ENCODE assay signal across 2 cellular contexts in genomic region chr11:11976476-11977187, GRCh38.
A peak's percentile ranks its signal among the peaks of the same experiment; 100 is the strongest.
TF ChIP-seq lines count a peak whose summit lies in the region.

No MANE protein-coding gene starts in this region.

TF ChIP-seq in liver, 16 proteins besides CTCF, POLR2A, EP300 and RAD21 (continued from another document):
- TF ChIP-seq, protein P1, sequence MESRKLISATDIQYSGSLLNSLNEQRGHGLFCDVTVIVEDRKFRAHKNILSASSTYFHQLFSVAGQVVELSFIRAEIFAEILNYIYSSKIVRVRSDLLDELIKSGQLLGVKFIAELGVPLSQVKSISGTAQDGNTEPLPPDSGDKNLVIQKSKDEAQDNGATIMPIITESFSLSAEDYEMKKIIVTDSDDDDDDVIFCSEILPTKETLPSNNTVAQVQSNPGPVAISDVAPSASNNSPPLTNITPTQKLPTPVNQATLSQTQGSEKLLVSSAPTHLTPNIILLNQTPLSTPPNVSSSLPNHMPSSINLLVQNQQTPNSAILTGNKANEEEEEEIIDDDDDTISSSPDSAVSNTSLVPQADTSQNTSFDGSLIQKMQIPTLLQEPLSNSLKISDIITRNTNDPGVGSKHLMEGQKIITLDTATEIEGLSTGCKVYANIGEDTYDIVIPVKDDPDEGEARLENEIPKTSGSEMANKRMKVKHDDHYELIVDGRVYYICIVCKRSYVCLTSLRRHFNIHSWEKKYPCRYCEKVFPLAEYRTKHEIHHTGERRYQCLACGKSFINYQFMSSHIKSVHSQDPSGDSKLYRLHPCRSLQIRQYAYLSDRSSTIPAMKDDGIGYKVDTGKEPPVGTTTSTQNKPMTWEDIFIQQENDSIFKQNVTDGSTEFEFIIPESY (IDR thresholded peaks at IDR 0.05) = no peak
- peak; percentile 64 for TF ChIP-seq HNF4G (IDR thresholded peaks at IDR 0.05)
- TF ChIP-seq JUND (IDR thresholded peaks at IDR 0.05) = peak in 1 of 2 donors; percentile 20
- no peak for TF ChIP-seq EGR1 (IDR thresholded peaks at IDR 0.05; ENCODE audit: low read depth in 2 of 2)
- no peak for TF ChIP-seq FOXA2 (IDR thresholded peaks at IDR 0.05)
- peak; percentile 77 for TF ChIP-seq SP1 (IDR thresholded peaks at IDR 0.05)
- TF ChIP-seq HNF4A (conservative IDR thresholded peaks at IDR 0.05) = peak; percentile 79 to 86
- TF ChIP-seq GABPA (IDR thresholded peaks at IDR 0.05 in 1 of 2, conservative IDR thresholded peaks at IDR 0.05 in 1 of 2) = no peak
- no peak for TF ChIP-seq NR2F2 (IDR thresholded peaks at IDR 0.05)
- TF ChIP-seq, protein P2, sequence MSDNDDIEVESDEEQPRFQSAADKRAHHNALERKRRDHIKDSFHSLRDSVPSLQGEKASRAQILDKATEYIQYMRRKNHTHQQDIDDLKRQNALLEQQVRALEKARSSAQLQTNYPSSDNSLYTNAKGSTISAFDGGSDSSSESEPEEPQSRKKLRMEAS (IDR thresholded peaks at IDR 0.05) = peak; percentile 68
- TF ChIP-seq, protein P3, sequence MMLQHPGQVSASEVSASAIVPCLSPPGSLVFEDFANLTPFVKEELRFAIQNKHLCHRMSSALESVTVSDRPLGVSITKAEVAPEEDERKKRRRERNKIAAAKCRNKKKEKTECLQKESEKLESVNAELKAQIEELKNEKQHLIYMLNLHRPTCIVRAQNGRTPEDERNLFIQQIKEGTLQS (IDR thresholded peaks at IDR 0.05) = no peak
- no peak for TF ChIP-seq REST (IDR thresholded peaks at IDR 0.05)
- TF ChIP-seq TAF1 (conservative IDR thresholded peaks at IDR 0.05) = no peak
- no peak for TF ChIP-seq YY1 (IDR thresholded peaks at IDR 0.05)

TF ChIP-seq in HepG2, 621 proteins besides CTCF, POLR2A, EP300 and RAD21 (continued from another document):
- TF ChIP-seq, protein P4, sequence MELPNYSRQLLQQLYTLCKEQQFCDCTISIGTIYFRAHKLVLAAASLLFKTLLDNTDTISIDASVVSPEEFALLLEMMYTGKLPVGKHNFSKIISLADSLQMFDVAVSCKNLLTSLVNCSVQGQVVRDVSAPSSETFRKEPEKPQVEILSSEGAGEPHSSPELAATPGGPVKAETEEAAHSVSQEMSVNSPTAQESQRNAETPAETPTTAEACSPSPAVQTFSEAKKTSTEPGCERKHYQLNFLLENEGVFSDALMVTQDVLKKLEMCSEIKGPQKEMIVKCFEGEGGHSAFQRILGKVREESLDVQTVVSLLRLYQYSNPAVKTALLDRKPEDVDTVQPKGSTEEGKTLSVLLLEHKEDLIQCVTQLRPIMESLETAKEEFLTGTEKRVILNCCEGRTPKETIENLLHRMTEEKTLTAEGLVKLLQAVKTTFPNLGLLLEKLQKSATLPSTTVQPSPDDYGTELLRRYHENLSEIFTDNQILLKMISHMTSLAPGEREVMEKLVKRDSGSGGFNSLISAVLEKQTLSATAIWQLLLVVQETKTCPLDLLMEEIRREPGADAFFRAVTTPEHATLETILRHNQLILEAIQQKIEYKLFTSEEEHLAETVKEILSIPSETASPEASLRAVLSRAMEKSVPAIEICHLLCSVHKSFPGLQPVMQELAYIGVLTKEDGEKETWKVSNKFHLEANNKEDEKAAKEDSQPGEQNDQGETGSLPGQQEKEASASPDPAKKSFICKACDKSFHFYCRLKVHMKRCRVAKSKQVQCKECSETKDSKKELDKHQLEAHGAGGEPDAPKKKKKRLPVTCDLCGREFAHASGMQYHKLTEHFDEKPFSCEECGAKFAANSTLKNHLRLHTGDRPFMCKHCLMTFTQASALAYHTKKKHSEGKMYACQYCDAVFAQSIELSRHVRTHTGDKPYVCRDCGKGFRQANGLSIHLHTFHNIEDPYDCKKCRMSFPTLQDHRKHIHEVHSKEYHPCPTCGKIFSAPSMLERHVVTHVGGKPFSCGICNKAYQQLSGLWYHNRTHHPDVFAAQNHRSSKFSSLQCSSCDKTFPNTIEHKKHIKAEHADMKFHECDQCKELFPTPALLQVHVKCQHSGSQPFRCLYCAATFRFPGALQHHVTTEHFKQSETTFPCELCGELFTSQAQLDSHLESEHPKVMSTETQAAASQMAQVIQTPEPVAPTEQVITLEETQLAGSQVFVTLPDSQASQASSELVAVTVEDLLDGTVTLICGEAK (IDR thresholded peaks at IDR 0.05) = no peak
- TF ChIP-seq, protein P4 (CRISPR knock-in tag; IDR thresholded peaks at IDR 0.05) = no peak
- TF ChIP-seq NR2F2 (IDR thresholded peaks at IDR 0.05; ENCODE audit: borderline replicate concordance, low read depth) = no peak
- no peak for TF ChIP-seq MIER3 (CRISPR knock-in tag; IDR thresholded peaks at IDR 0.05; ENCODE audit: borderline replicate concordance)
- no peak for TF ChIP-seq ZNF619 (CRISPR knock-in tag; IDR thresholded peaks at IDR 0.05)
- TF ChIP-seq CBX5 (CRISPR knock-in tag; IDR thresholded peaks at IDR 0.05; ENCODE audit: borderline replicate concordance) = no peak
- no peak for TF ChIP-seq KLF13 (CRISPR knock-in tag; IDR thresholded peaks at IDR 0.05)
- no peak for TF ChIP-seq ZNF766 (CRISPR knock-in tag; IDR thresholded peaks at IDR 0.05; ENCODE audit: borderline replicate concordance)
- no peak for TF ChIP-seq STAG1 (CRISPR knock-in tag; IDR thresholded peaks at IDR 0.05)
- TF ChIP-seq CBFB (CRISPR knock-in tag; IDR thresholded peaks at IDR 0.05) = no peak
- no peak for TF ChIP-seq ZNF530 (CRISPR knock-in tag; IDR thresholded peaks at IDR 0.05; ENCODE audit: low read depth)
- no peak for TF ChIP-seq ZFY (CRISPR knock-in tag; IDR thresholded peaks at IDR 0.05)
- TF ChIP-seq YY1 (IDR thresholded peaks at IDR 0.05; ENCODE audit: insufficient read depth, insufficient replicate concordance, low read depth, low read length) = no peak
- TF ChIP-seq SRY (CRISPR knock-in tag; IDR thresholded peaks at IDR 0.05) = no peak
- no peak for TF ChIP-seq ESRRA (CRISPR knock-in tag; IDR thresholded peaks at IDR 0.05; ENCODE audit: low read depth)
- TF ChIP-seq GABPA (IDR thresholded peaks at IDR 0.05; ENCODE audit: low read depth, low read length) = no peak
- TF ChIP-seq GABPA (CRISPR knock-in tag; IDR thresholded peaks at IDR 0.05; ENCODE audit: low read depth) = no peak
